Comparison of ENCODE assay signal across 1 cellular context in the genomic region with DNA sequence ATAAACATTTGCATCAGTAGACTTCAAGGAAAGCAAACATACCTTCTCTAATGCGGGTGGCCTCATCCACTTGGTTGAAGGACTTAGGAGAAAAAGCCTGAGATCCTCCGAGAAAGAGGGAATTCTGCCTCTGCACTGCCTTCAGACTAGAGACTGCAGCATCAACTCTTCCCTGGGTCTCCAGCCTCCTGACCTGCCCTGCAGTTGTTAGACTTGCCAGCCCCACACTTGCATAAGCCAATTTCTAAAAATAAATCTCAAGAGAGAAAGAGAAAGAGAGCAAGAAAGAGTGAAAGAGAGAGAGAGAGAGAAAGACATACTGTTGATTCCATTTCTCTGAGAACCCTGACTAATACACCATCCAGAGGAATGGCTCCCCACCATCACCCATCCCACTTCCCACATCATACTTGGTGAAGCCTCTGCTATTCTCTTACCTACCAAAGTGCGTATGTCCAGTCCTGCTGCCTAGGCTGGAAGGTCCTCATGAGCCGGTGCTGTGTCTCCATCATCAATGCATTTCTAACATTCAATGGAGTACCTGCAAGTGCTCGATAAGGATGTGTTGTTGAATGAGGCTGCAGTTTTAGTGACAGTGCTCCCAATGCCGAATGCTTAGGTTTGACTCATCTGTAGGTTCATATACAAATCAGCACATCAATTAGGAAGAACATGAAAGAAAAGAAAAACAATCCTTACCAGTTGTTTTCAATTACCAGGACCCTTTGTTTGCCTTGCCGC.
TF ChIP-seq lines count a peak whose summit lies in the region.

No MANE protein-coding gene starts in this region.

TF ChIP-seq in K562, 482 proteins besides CTCF, POLR2A, EP300 and RAD21 (continued from another document):
- TF ChIP-seq ATF6 (CRISPR knock-in tag; IDR thresholded peaks at IDR 0.05) (no peak), HSF4 (CRISPR knock-in tag; IDR thresholded peaks at IDR 0.05; ENCODE audit: borderline replicate concordance) (no peak), ZNF140 (CRISPR knock-in tag; IDR thresholded peaks at IDR 0.05) (no peak), CREB1 (IDR thresholded peaks at IDR 0.05) (no peak), CREB1 (CRISPR knock-in tag; IDR thresholded peaks at IDR 0.05) (no peak), TFAM (CRISPR knock-in tag; conservative IDR thresholded peaks at IDR 0.05) (no peak), CCAR2 (IDR thresholded peaks at IDR 0.05; ENCODE audit: low read depth, low read length) (no peak), ZNF740 (CRISPR knock-in tag; IDR thresholded peaks at IDR 0.05) (no peak), ZNF740 (tag; IDR thresholded peaks at IDR 0.05) (no peak), ZNF143 (CRISPR knock-in tag; IDR thresholded peaks at IDR 0.05) (no peak), RBM25 (IDR thresholded peaks at IDR 0.05; ENCODE audit: low read depth, low read length, severe bottlenecking) (no peak), ARID3B (CRISPR knock-in tag; IDR thresholded peaks at IDR 0.05; ENCODE audit: borderline replicate concordance) (no peak), COPS2 (conservative IDR thresholded peaks at IDR 0.05) (no peak), EP400 (IDR thresholded peaks at IDR 0.05) (no peak), PHF8 (IDR thresholded peaks at IDR 0.05; ENCODE audit: borderline replicate concordance, low read length) (no peak), EHMT2 (IDR thresholded peaks at IDR 0.05) (0 out of 2 replicates have a peak, but pooled peaks have one; percentile 16), ZNF445 (CRISPR knock-in tag; IDR thresholded peaks at IDR 0.05; ENCODE audit: low read depth) (no peak), MEIS2 (IDR thresholded peaks at IDR 0.05; ENCODE audit: partially characterized antibody) (no peak), GABPB1 (CRISPR knock-in tag; IDR thresholded peaks at IDR 0.05) (no peak), KAT8 (IDR thresholded peaks at IDR 0.05; ENCODE audit: low read depth) (no peak), ZNF444 (CRISPR knock-in tag; IDR thresholded peaks at IDR 0.05) (no peak), AFF1 (IDR thresholded peaks at IDR 0.05; ENCODE audit: low read depth in 1 of 2, partially characterized antibody in 2 of 2) (no peak), HDAC6 (IDR thresholded peaks at IDR 0.05; ENCODE audit: low read depth, low read length) (no peak)
- TF ChIP-seq, protein P1, sequence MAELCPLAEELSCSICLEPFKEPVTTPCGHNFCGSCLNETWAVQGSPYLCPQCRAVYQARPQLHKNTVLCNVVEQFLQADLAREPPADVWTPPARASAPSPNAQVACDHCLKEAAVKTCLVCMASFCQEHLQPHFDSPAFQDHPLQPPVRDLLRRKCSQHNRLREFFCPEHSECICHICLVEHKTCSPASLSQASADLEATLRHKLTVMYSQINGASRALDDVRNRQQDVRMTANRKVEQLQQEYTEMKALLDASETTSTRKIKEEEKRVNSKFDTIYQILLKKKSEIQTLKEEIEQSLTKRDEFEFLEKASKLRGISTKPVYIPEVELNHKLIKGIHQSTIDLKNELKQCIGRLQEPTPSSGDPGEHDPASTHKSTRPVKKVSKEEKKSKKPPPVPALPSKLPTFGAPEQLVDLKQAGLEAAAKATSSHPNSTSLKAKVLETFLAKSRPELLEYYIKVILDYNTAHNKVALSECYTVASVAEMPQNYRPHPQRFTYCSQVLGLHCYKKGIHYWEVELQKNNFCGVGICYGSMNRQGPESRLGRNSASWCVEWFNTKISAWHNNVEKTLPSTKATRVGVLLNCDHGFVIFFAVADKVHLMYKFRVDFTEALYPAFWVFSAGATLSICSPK (IDR thresholded peaks at IDR 0.05; ENCODE audit: borderline replicate concordance): no peak
